9 cellular contexts compared by ENCODE assay signal in genomic region chr5:109161914-109162683, GRCh38.
DNase-seq lines count a peak whose midpoint lies in the region; ATAC-seq and TF ChIP-seq lines count a peak whose summit lies in the region.
"Had no signal": no experiment of that assay in that cellular context is flagged by ENCODE, and none has a peak within 500 bp of the region (broad histone marks: within the 10 kb centered on the region; RNA-seq: fewer than 3 reads in every experiment).

No MANE protein-coding gene starts in this region.

- no peaks in the 10 kb centered on the region for H3K9me3 ChIP-seq in body of pancreas

- TF ChIP-seq POLR2A in GM18505 (IDR thresholded peaks at IDR 0.05; ENCODE audit: borderline replicate concordance, extremely low read depth, insufficient read depth, insufficient read length) (no peak), lower leg skin (IDR thresholded peaks at IDR 0.05) (no peak), body of pancreas (IDR thresholded peaks at IDR 0.05) (no peak)

- no peaks in the 10 kb centered on the region for H3K27me3 ChIP-seq in body of pancreas

- DNase-seq in fibroblast of the aortic adventitia (ENCODE audit: low read depth) (peak; percentile 56), lower leg skin (ENCODE audit: low spot score in 2 of 2) (no peak), COR-L47 (lab: John Stamatoyannopoulos, UW) (no peak), left lobe of liver (ENCODE audit: low spot score) (no peak), body of pancreas (no peak)
- DNase-seq: stimulated activated CD4-positive, alpha-beta T cell treated with anti-CD3 and anti-CD28 coated beads, Interleukin-2, amount 100 ng/mL, for 48 hours had no signal

- H3K27ac ChIP-seq in body of pancreas: no peak overlapping the region

- intact Hi-C loops in lower leg skin (cut with DNase I; ENCODE audit: low total_unique reads) (no loop called here), body of pancreas (cut with DNase I) (no loop called here)

- no peak for TF ChIP-seq CTCF in fibroblast of the aortic adventitia (IDR thresholded peaks at IDR 0.05; ENCODE audit: insufficient read depth, low read length)
- no peak for TF ChIP-seq CTCF in lower leg skin (IDR thresholded peaks at IDR 0.05)
- TF ChIP-seq CTCF in body of pancreas (IDR thresholded peaks at IDR 0.05): no peak

- 63 to 69% methylated on average over 4 of the region's 4 CpGs for WGBS in lower leg skin, 2 donors
- WGBS in body of pancreas, 2 donors: 82 to 84% methylated on average over 4 of the region's 4 CpGs

- H3K4me3 ChIP-seq in fibroblast of the aortic adventitia (ENCODE audit: low read depth, low read length) (no peak overlapping the region), lower leg skin (ENCODE audit: low read depth, poor library complexity, severe bottlenecking) (no peak overlapping the region), body of pancreas (no peak overlapping the region)

- no peaks in the 10 kb centered on the region for H3K36me3 ChIP-seq in body of pancreas (replicated peaks in 1 of 2; ENCODE audit: insufficient read depth in 1 of 2, low read depth in 2 of 2)

- no peaks in the 10 kb centered on the region for H3K4me1 ChIP-seq in body of pancreas

- peak; percentile 70 for ATAC-seq in GM18505 (IDR thresholded peaks at IDR 0.05; ENCODE audit: unreplicated experiment)
- ATAC-seq in GM21576 (IDR thresholded peaks at IDR 0.05; ENCODE audit: unreplicated experiment): peak; percentile 60
- ATAC-seq in HG03196 (IDR thresholded peaks at IDR 0.05; ENCODE audit: unreplicated experiment): peak; percentile 70
- no peak for ATAC-seq in left lobe of liver
- ATAC-seq in body of pancreas: no peak

Comparison
In these comparisons a context has a peak if more than half of its experiments do, and no peak if none do; other contexts are left out.
1. ATAC-seq: peak in GM18505 (single experiment), GM21576 (single experiment) and HG03196 (single experiment); none in left lobe of liver (single experiment) and body of pancreas (single experiment).